In genomic region chr11:106197438-106197837, GRCh38 we compare ENCODE assay signal across 23 cellular contexts.
"Had no signal": no experiment of that assay in that cellular context is flagged by ENCODE, and none has a peak within 500 bp of the region (broad histone marks: within the 10 kb centered on the region; RNA-seq: fewer than 3 reads in every experiment).

No MANE protein-coding gene starts in this region.

- H3K4me1 ChIP-seq: colonic mucosa, esophagus muscularis mucosa, esophagus squamous epithelium, foreskin keratinocyte, gastrocnemius medialis, gastroesophageal sphincter, heart left ventricle, heart right ventricle had no signal

- H3K27me3 ChIP-seq: colonic mucosa, dorsolateral prefrontal cortex, esophagus muscularis mucosa, esophagus squamous epithelium, foreskin keratinocyte, gastrocnemius medialis, gastroesophageal sphincter, heart left ventricle, heart right ventricle had no signal

- DNase-seq: colonic mucosa; cortex of kidney; dermis blood vessel endothelial cell; dorsolateral prefrontal cortex; effector CD4-positive, alpha-beta T cell; effector CD8-positive, alpha-beta T cell; effector memory CD4-positive, alpha-beta T cell; effector memory CD8-positive, alpha-beta T cell; endodermal cell; erythroblast; esophagus squamous epithelium; foreskin fibroblast; foreskin keratinocyte; foreskin melanocyte; gastrocnemius medialis; glutamatergic neuron; heart left ventricle; heart right ventricle had no signal

- H3K36me3 ChIP-seq: colonic mucosa, esophagus muscularis mucosa, esophagus squamous epithelium, gastrocnemius medialis, gastroesophageal sphincter, heart left ventricle, heart right ventricle had no signal

- H3K4me3 ChIP-seq: colonic mucosa, coronary artery, dorsolateral prefrontal cortex, esophagus muscularis mucosa, esophagus squamous epithelium, gastrocnemius medialis, gastroesophageal sphincter, heart left ventricle, heart right ventricle had no signal

- H3K27ac ChIP-seq: colonic mucosa, coronary artery, dorsolateral prefrontal cortex, epithelial cell of prostate, esophagus muscularis mucosa, esophagus squamous epithelium, foreskin keratinocyte, gastrocnemius medialis, gastroesophageal sphincter, heart left ventricle, heart right ventricle had no signal

- ATAC-seq: effector memory CD8-positive, alpha-beta T cell; esophagus mucosa; foreskin keratinocyte; gastrocnemius medialis; gastroesophageal sphincter; heart left ventricle; heart right ventricle had no signal

- H3K9me3 ChIP-seq: colonic mucosa, esophagus muscularis mucosa, esophagus squamous epithelium, gastrocnemius medialis, gastroesophageal sphincter, heart left ventricle, heart right ventricle had no signal
